Comparison of ENCODE assay signal across 8 cellular contexts in the genomic region with DNA sequence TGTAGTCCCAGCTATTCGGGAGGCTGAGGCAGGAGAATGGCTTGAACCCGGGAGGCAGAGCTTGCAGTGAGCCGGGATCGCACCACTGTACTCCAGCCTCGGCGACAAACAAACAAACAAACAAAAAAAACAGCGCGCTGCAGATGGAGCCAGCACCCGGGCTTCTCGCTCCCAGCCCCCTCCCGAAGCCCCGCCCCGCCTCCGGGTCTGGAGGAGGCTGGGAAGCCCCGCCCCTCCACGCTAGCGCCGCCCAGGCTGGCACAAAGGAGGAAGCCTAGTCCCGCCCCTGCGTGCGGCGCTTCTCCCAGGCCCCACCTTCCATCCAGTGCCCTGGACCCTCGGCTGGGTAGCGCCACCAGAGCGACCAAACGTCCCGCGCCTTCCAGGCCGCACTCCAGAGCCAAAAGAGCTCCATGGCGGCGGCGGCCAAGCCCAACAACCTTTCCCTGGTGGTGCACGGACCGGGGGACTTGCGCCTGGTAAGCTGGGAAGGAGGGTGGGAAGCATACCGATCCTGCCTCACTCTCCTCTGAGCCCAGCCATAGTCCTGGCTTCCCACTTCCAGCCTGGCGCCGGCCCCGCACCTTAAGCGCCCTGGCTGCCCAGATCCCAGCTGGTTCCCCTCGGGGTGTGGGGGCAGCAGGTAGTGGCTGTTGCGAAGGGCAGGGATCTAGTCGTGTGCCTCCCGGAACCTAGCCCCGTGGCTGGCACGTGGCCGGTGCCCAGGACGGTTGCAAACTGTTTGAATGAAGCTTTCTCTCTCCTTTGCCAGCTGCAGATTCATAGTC.
DNase-seq lines count a peak whose midpoint lies in the region; ATAC-seq lines count a peak whose summit lies in the region.

SORD (plus strand) TSS at position 325 of the 788 bp plus-strand sequence; CDS start at position 414, 89 bp downstream.

- peak within 1 kb of the TSS; percentile 86 for H3K4me3 Mint-ChIP-seq in central memory CD8-positive, alpha-beta T cell

- H3K27me3 Mint-ChIP-seq in central memory CD8-positive, alpha-beta T cell = peaks cover 25% of the 10 kb centered on the region

- peaks cover 7% of the 10 kb centered on the region for H3K4me1 Mint-ChIP-seq in central memory CD8-positive, alpha-beta T cell

- peak; percentile 96 for DNase-seq in AG08396 (ENCODE audit: low spot score)
- DNase-seq in NCI-H345 (lab: John Stamatoyannopoulos, UW) = peak; percentile 93
- DNase-seq in activated CD4-positive, CD25-positive, alpha-beta regulatory T cell treated with anti-CD3 and anti-CD28 coated beads, Interleukin-2, amount 50 U/mL, for 16 hours (ENCODE audit: low read depth, low spot score) = peak; percentile 75
- peak; percentile 66 to 76 for DNase-seq in central memory CD8-positive, alpha-beta T cell (ENCODE audit: low spot score in 2 of 2)
- peak; percentile 97 for DNase-seq in islet precursor cell
- peak; percentile 97 for DNase-seq in stimulated activated CD4-positive, alpha-beta T cell treated with anti-CD3 and anti-CD28 coated beads, Interleukin-12 subunit alpha, Interleukin-12 subunit beta, amount 100 ng/mL, for 4 hours

- peak within 1 kb of the TSS; percentile 48 for H3K27ac Mint-ChIP-seq in central memory CD8-positive, alpha-beta T cell (ENCODE audit: low read depth)

- ATAC-seq in GM18909 (IDR thresholded peaks at IDR 0.05; ENCODE audit: poor library complexity, unreplicated experiment) (peak; percentile 96), HG03159 (IDR thresholded peaks at IDR 0.05; ENCODE audit: unreplicated experiment) (peak; percentile 95)
- peak; percentile 96 for ATAC-seq in central memory CD8-positive, alpha-beta T cell (replicated peaks; ENCODE audit: extremely low read depth, poor library complexity, severe bottlenecking)

- no peaks in the 10 kb centered on the region for H3K36me3 Mint-ChIP-seq in central memory CD8-positive, alpha-beta T cell (ENCODE audit: insufficient read depth)

- no peaks in the 10 kb centered on the region for H3K9me3 Mint-ChIP-seq in central memory CD8-positive, alpha-beta T cell

Comparison
In these comparisons a context has a peak if more than half of its experiments do, and no peak if none do; other contexts are left out.
1. Peak in every context shown above with its lines: DNase-seq and ATAC-seq.